ENCODE assay signal across 21 cellular contexts in genomic region chr3:120839120-120839519, GRCh38.
"Had no signal": no experiment of that assay in that cellular context is flagged by ENCODE, and none has a peak within 500 bp of the region (broad histone marks: within the 10 kb centered on the region; RNA-seq: fewer than 3 reads in every experiment).

No MANE protein-coding gene starts in this region.

- H3K27me3 Mint-ChIP-seq: progenitor cell of endocrine pancreas had no signal

- H3K9me3 Mint-ChIP-seq: activated CD4-positive, alpha-beta T cell treated with anti-CD3 and anti-CD28 coated beads, Interleukin-2, amount 10 ng/mL, durations not matched to agents 24 days and 14 days; activated naive CD8-positive, alpha-beta T cell treated with anti-CD3 and anti-CD28 coated beads for 36 hours; brain; central memory CD8-positive, alpha-beta T cell had no signal

- FAIRE-seq: TTC549 had no signal

- H3K27ac Mint-ChIP-seq: activated B cell treated with CpG ODN at 0.5 μM for 24 hours; activated CD4-positive, alpha-beta T cell treated with anti-CD3 and anti-CD28 coated beads, Interleukin-2, amount 10 ng/mL, durations not matched to agents 24 days and 14 days; activated naive CD8-positive, alpha-beta T cell treated with anti-CD3 and anti-CD28 coated beads for 36 hours; natural killer cell; progenitor cell of endocrine pancreas had no signal

- H3K4me2 ChIP-seq: smooth muscle cell had no signal

- H3K4me3 Mint-ChIP-seq: activated B cell treated with CpG ODN at 0.5 μM for 24 hours; activated CD4-positive, alpha-beta T cell treated with anti-CD3 and anti-CD28 coated beads, Interleukin-2, amount 10 ng/mL, durations not matched to agents 24 days and 14 days; activated naive CD8-positive, alpha-beta T cell treated with anti-CD3 and anti-CD28 coated beads for 36 hours; brain; central memory CD8-positive, alpha-beta T cell; natural killer cell had no signal

- H3K4me3 ChIP-seq: coronary artery, smooth muscle cell had no signal

- H3K4me1 Mint-ChIP-seq: activated B cell treated with CpG ODN at 0.5 μM for 24 hours; activated CD4-positive, alpha-beta T cell treated with anti-CD3 and anti-CD28 coated beads, Interleukin-2, amount 10 ng/mL, durations not matched to agents 24 days and 14 days; activated naive CD8-positive, alpha-beta T cell treated with anti-CD3 and anti-CD28 coated beads for 36 hours; brain; central memory CD8-positive, alpha-beta T cell; natural killer cell had no signal

- H3K27ac ChIP-seq: coronary artery had no signal

- ATAC-seq: natural killer cell; right cardiac atrium; stimulated activated naive CD8-positive, alpha-beta T cell treated with anti-CD3 and anti-CD28 coated beads, Interleukin-15, Interleukin-2, amounts not matched to agents 100 U/mL and 50 U/mL, for 24 hours had no signal

- H3K36me3 Mint-ChIP-seq: activated naive CD8-positive, alpha-beta T cell treated with anti-CD3 and anti-CD28 coated beads for 36 hours; brain; natural killer cell had no signal

- DNase-seq: activated B cell treated with CpG ODN at 0.5 μM for 24 hours; activated CD4-positive, alpha-beta T cell treated with anti-CD3 and anti-CD28 coated beads, Interleukin-2, amount 10 ng/mL, durations not matched to agents 24 days and 14 days; activated gamma-delta T cell treated with Interleukin-2 at 50 U/mL for 16 hours; activated naive CD8-positive, alpha-beta T cell treated with anti-CD3 and anti-CD28 coated beads for 36 hours; foreskin fibroblast; glutamatergic neuron; hypothalamus; mesendoderm; natural killer cell; occipital lobe; right cardiac atrium; stimulated activated CD4-positive, alpha-beta T cell treated with anti-CD3 and anti-CD28 coated beads, Interleukin-4, amount 100 ng/mL, for 4 hours; stimulated activated CD8-positive, alpha-beta memory T cell treated with anti-CD3 and anti-CD28 coated beads, Interleukin-4, amount 100 ng/mL, for 48 hours; stimulated activated naive CD8-positive, alpha-beta T cell treated with anti-CD3 and anti-CD28 coated beads, Interleukin-15, Interleukin-2, amounts not matched to agents 100 U/mL and 50 U/mL, for 24 hours; trophoblast cell had no signal
